In the genomic region with DNA sequence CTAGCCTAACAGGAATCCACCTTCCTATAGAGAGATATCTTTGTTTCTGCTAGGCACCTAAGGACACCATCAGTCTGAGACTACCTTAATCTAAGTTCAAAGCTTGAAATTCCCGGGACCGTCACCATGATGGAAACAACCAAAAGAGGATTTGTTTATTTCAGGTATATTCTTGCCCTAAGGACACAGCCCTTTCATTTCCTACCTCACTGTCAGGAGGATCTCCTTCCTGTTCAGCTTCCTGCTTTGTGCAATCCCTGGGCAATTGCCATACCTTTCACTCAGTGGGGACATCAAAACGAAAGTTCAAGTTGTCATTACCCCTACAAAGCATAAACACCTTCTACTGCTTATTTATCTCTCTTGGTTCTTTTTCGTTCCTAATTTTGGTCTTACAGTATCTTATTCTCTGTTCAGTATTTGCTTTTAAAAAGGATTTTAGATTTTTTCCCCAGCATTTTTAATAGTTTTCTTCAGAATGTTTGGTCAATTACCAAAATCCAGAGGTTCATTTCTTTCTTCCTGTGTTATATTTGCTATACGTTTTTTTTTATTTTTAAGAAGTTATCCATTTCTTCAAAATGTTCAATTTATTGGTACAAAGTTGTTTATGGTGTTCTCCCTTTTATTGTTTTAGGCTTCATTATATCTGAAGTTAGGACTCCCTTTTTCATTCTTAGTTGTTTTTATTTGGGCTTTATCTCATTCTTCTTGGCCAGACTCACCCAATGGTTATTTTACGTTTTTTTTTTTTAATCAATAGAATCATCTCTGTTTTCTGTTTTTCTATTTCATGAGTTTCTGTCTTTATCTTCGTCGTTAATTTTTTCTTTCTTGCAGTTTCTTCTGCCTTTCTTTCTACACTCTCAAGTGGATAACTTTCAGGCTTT, we compare ENCODE assay signal across 36 cellular contexts. TPM values are rescaled to one million over a fixed set of nuclear protein-coding genes. Genes with fewer than 3 reads are reported as not detected.
DNase-seq lines count a peak whose midpoint lies in the region; ATAC-seq, FAIRE-seq and TF ChIP-seq lines count a peak whose summit lies in the region.
"Had no signal": no experiment of that assay in that cellular context is flagged by ENCODE, and none has a peak within 500 bp of the region (broad histone marks: within the 10 kb centered on the region; RNA-seq: fewer than 3 reads in every experiment).

No MANE protein-coding gene starts in this region.

- H2AFZ ChIP-seq in mammary epithelial cell (ENCODE audit: low read depth, low read length) (peak overlapping the region; percentile 81), PC-9 (peak overlapping the region; percentile 65; the same call in 1 of the 2 replicates)

- H3K4me1 ChIP-seq in mammary epithelial cell (ENCODE audit: insufficient read depth, low read length): peaks cover 5% of the 10 kb centered on the region
- H3K4me1 ChIP-seq in PC-9 (replicated peaks; ENCODE audit: insufficient read depth): peaks cover 8% of the 10 kb centered on the region
- H3K4me1 ChIP-seq in kidney (ENCODE audit: control insufficient read depth in 1 of 2, insufficient read depth in 1 of 2, low read depth in 1 of 2, low read length in 2 of 2): no peaks in the 10 kb centered on the region
- H3K4me1 ChIP-seq: HAP-1, left ventricle myocardium inferior, sigmoid colon had no signal

- H3K4me1 Mint-ChIP-seq in MCF 10A (ENCODE audit: insufficient read depth, unreplicated experiment): no peaks in the 10 kb centered on the region
- H3K4me1 Mint-ChIP-seq: immature natural killer cell; stimulated activated naive B cell treated with anti-CD40 and anti-IgM and Interleukin-4, amounts not matched to agents 10 μg/mL and 1 μg/mL and 100 μg/mL, for 72 hours had no signal

- H3K9me3 Mint-ChIP-seq in MCF 10A (ENCODE audit: unreplicated experiment): no peaks in the 10 kb centered on the region
- H3K9me3 Mint-ChIP-seq: immature natural killer cell had no signal

- POLR2A ChIA-PET in MCF 10A (lab: Yijun Ruan, JAX) (no interaction called here), PC-9 (lab: Charles Lee; ENCODE audit: unreplicated experiment) (interaction anchor here (0.7 kb wide), 1 partner anchor 15 kb away, joined by 4 read pairs; no protein-coding TSS in a partner anchor)

- H3F3A ChIP-seq in PC-9 (ENCODE audit: insufficient read depth, low read depth): no peaks in the 10 kb centered on the region

- H3K4me2 ChIP-seq in mammary epithelial cell (ENCODE audit: insufficient read depth, low read depth, low read length) (peak overlapping the region; percentile 50), PC-9 (peak overlapping the region; percentile 36)

- TF ChIP-seq CTCF in mammary epithelial cell (conservative IDR thresholded peaks at IDR 0.05 in 1 of 2, IDR thresholded peaks at IDR 0.05 in 1 of 2; ENCODE audit: extremely low read depth in 1 of 2, insufficient read depth in 1 of 2, low read depth in 1 of 2, low read length in 2 of 2) (no peak), MCF 10A (IDR thresholded peaks at IDR 0.05; ENCODE audit: unreplicated experiment) (no peak), PC-9 (conservative IDR thresholded peaks at IDR 0.05) (no peak), kidney (IDR thresholded peaks at IDR 0.05; ENCODE audit: borderline replicate concordance, extremely low read depth, insufficient read depth) (no peak)

- no peak for ATAC-seq in HG02981 (IDR thresholded peaks at IDR 0.05; ENCODE audit: unreplicated experiment)
- ATAC-seq: naive thymus-derived CD4-positive, alpha-beta T cell; stimulated activated naive B cell treated with anti-CD40 and anti-IgM and Interleukin-4, amounts not matched to agents 10 μg/mL and 1 μg/mL and 100 μg/mL, for 72 hours had no signal

- CTCF ChIA-PET in mammary epithelial cell (lab: Charles Lee; ENCODE audit: low non-redundant PET): no interaction called here
- CTCF ChIA-PET in MCF 10A (lab: Yijun Ruan, JAX): interaction anchor here (0.6 to 3.0 kb wide), 4 partner anchors 16 to 1141 kb away, joined by 3 to 15 read pairs (median 4); no protein-coding TSS in a partner anchor
- CTCF ChIA-PET in PC-9 (lab: Charles Lee): no interaction called here

- H3K27ac Mint-ChIP-seq in MCF 10A (ENCODE audit: low read depth, unreplicated experiment): no peak overlapping the region
- H3K27ac Mint-ChIP-seq: activated naive CD8-positive, alpha-beta T cell treated with anti-CD3 and anti-CD28 coated beads, Interleukin-2, amount 10 ng/mL, durations not matched to agents 7 days and 5 days; CD4-positive, alpha-beta memory T cell; immature natural killer cell; naive thymus-derived CD4-positive, alpha-beta T cell; progenitor cell of endocrine pancreas; stimulated activated naive B cell treated with anti-CD40 and anti-IgM and Interleukin-4, amounts not matched to agents 10 μg/mL and 1 μg/mL and 100 μg/mL, for 72 hours had no signal

- H3K4me3 Mint-ChIP-seq in MCF 10A (ENCODE audit: unreplicated experiment): no peak overlapping the region
- H3K4me3 Mint-ChIP-seq: activated naive CD8-positive, alpha-beta T cell treated with anti-CD3 and anti-CD28 coated beads, Interleukin-2, amount 10 ng/mL, durations not matched to agents 7 days and 5 days; immature natural killer cell; naive thymus-derived CD4-positive, alpha-beta T cell; stimulated activated naive B cell treated with anti-CD40 and anti-IgM and Interleukin-4, amounts not matched to agents 10 μg/mL and 1 μg/mL and 100 μg/mL, for 72 hours had no signal

- in situ Hi-C loops in mammary epithelial cell (cut with MboI; ENCODE audit: low sequenced_read_pairs in 2 of 2): no loop called here

- intact Hi-C loops in mammary epithelial cell (cut with micrococcal nuclease) (no loop called here), MCF 10A (cut with micrococcal nuclease) (no loop called here), PC-9 (cut with micrococcal nuclease; ENCODE audit: unreplicated experiment) (no loop called here), kidney (cut with DNase I) (no loop called here)

- 48% methylated on average over 8 of the region's 8 CpGs for WGBS in mammary epithelial cell (ENCODE audit: low coverage, missing lambda C conversion rate)

- H3K27ac ChIP-seq in mammary epithelial cell (ENCODE audit: insufficient read depth, low read depth, low read length): no peak overlapping the region
- no peak overlapping the region for H3K27ac ChIP-seq in PC-9
- H3K27ac ChIP-seq in kidney (ENCODE audit: low read depth in 2 of 2, low read length in 2 of 2): no peak overlapping the region
- H3K27ac ChIP-seq: left ventricle myocardium inferior, sigmoid colon had no signal

- DNase-seq in mammary epithelial cell: no peak
- DNase-seq in MCF 10A (ENCODE audit: unreplicated experiment): no peak
- peak in 1 of 2 experiments; percentile 15 for DNase-seq in PC-9
- DNase-seq in kidney: no peak
- no peak for DNase-seq in putamen (ENCODE audit: low spot score)
- DNase-seq in NCI-H2171 (lab: John Stamatoyannopoulos, UW): no peak
- DNase-seq in NCI-H2227 treated with DMSO at 0.1 percent for 48 hours (lab: John Stamatoyannopoulos, UW): no peak
- DNase-seq: activated CD4-positive, alpha-beta T cell treated with anti-CD3 and anti-CD28 coated beads for 4 hours; activated CD8-positive, alpha-beta memory T cell treated with anti-CD3 and anti-CD28 coated beads for 24 hours; activated gamma-delta T cell; activated naive CD8-positive, alpha-beta T cell treated with anti-CD3 and anti-CD28 coated beads, Interleukin-2, amount 10 ng/mL, durations not matched to agents 7 days and 5 days; AML-193; caudate nucleus; CD4-positive, alpha-beta memory T cell; hippocampal formation; immature natural killer cell; Kasumi-1; left ventricle myocardium inferior; naive thymus-derived CD4-positive, alpha-beta T cell; NCI-H1092; NCI-H1694 treated with DMSO at 0.1 percent for 48 hours; NCI-H82; Right ventricle myocardium superior; sigmoid colon; stimulated activated CD4-positive, alpha-beta T cell treated with anti-CD3 and anti-CD28 coated beads, Interleukin-15, amount 100 ng/mL, for 24 hours; stimulated activated naive B cell treated with anti-CD40 and anti-IgM and Interleukin-4, amounts not matched to agents 10 μg/mL and 1 μg/mL and 100 μg/mL, for 72 hours had no signal

- no peaks in the 10 kb centered on the region for H3K9me2 ChIP-seq in PC-9 (ENCODE audit: insufficient read depth)

- no TSS peak for BruUV-seq in mammary epithelial cell (replicated peaks; lab: Mats Ljungman, UMichigan)
- no TSS peak for BruUV-seq in MCF 10A (replicated peaks; lab: Mats Ljungman, UMichigan)
- BruUV-seq in PC-9 (replicated peaks; lab: Mats Ljungman, UMichigan): no TSS peak

- no peak overlapping the region for H3K4me3 ChIP-seq in mammary epithelial cell (replicated peaks in 1 of 3; ENCODE audit: insufficient read depth in 1 of 3, low read depth in 2 of 3, low read length in 3 of 3)
- H3K4me3 ChIP-seq in PC-9: no peak overlapping the region
- no peak overlapping the region for H3K4me3 ChIP-seq in kidney (ENCODE audit: low read length in 2 of 2)
- H3K4me3 ChIP-seq: HAP-1, left ventricle myocardium inferior, sigmoid colon had no signal

- no peaks in the 10 kb centered on the region for H3K9me3 ChIP-seq in mammary epithelial cell (replicated peaks; ENCODE audit: insufficient read depth, low read length)
- H3K9me3 ChIP-seq in PC-9 (ENCODE audit: insufficient read depth, low read depth): no peaks in the 10 kb centered on the region
- no peaks in the 10 kb centered on the region for H3K9me3 ChIP-seq in kidney (ENCODE audit: control insufficient read depth in 1 of 2, low read length in 2 of 2)
- H3K9me3 ChIP-seq: HAP-1 had no signal

- dilution Hi-C loops in mammary epithelial cell (cut with HindIII; ENCODE audit: low sequenced_read_pairs): no loop called here

- H3K27me3 ChIP-seq in mammary epithelial cell (ENCODE audit: insufficient read depth, low read length) (no peaks in the 10 kb centered on the region), PC-9 (ENCODE audit: insufficient read depth, low read depth) (no peaks in the 10 kb centered on the region)

- H4K20me1 ChIP-seq in mammary epithelial cell (ENCODE audit: insufficient read depth, low read length) (no peaks in the 10 kb centered on the region), PC-9 (ENCODE audit: insufficient read depth) (no peaks in the 10 kb centered on the region)

- H3K9ac ChIP-seq in mammary epithelial cell (ENCODE audit: insufficient read depth, low read length) (no peak overlapping the region), kidney (ENCODE audit: low read length in 2 of 2) (no peak overlapping the region)

- H3K79me2 ChIP-seq in mammary epithelial cell (ENCODE audit: insufficient read depth, low read length): no peaks in the 10 kb centered on the region
- H3K79me2 ChIP-seq in PC-9 (ENCODE audit: low read depth): no peaks in the 10 kb centered on the region

- H3K36me3 ChIP-seq in mammary epithelial cell (ENCODE audit: insufficient read depth, low read length) (no peaks in the 10 kb centered on the region), PC-9 (ENCODE audit: low read depth) (no peaks in the 10 kb centered on the region), kidney (ENCODE audit: control insufficient read depth in 1 of 2, insufficient read depth in 2 of 2, low read length in 2 of 2) (no peaks in the 10 kb centered on the region)
- H3K36me3 ChIP-seq: HAP-1, left ventricle myocardium inferior, sigmoid colon had no signal

- no peaks in the 10 kb centered on the region for H3K27me3 Mint-ChIP-seq in MCF 10A (ENCODE audit: insufficient read depth, unreplicated experiment)
- H3K27me3 Mint-ChIP-seq: progenitor cell of endocrine pancreas had no signal

- no peaks in the 10 kb centered on the region for H3K36me3 Mint-ChIP-seq in MCF 10A (ENCODE audit: insufficient read depth, unreplicated experiment)
- H3K36me3 Mint-ChIP-seq: activated naive CD8-positive, alpha-beta T cell treated with anti-CD3 and anti-CD28 coated beads, Interleukin-2, amount 10 ng/mL, durations not matched to agents 7 days and 5 days; CD4-positive, alpha-beta memory T cell; naive thymus-derived CD4-positive, alpha-beta T cell; stimulated activated naive B cell treated with anti-CD40 and anti-IgM and Interleukin-4, amounts not matched to agents 10 μg/mL and 1 μg/mL and 100 μg/mL, for 72 hours had no signal

- FAIRE-seq in kidney (lab: Jason Lieb, UNC): peak; percentile 11
- FAIRE-seq: A204.1, astrocyte, endometrium, urothelium cell line had no signal

RNA-seq across cellular contexts. Expression of gene TBPL1, which starts 13.0 kb away (rescaled TPM):
- 10 to 100 TPM; 19.2 to 25.6 TPM for total RNA-seq in mammary epithelial cell
- polyA plus RNA-seq in mammary epithelial cell: 23.7 TPM
- polyA minus RNA-seq in mammary epithelial cell: 1.2 TPM
- 40.9 and 51.8 TPM in 2 replicates for total RNA-seq in MCF 10A (2022)
- 11.0 and 21.7 TPM in 2 replicates for total RNA-seq in PC-9 (2021)
- total RNA-seq in kidney: 17.3 TPM
- polyA plus RNA-seq in kidney (ENCODE audit: insufficient read depth, low read depth, low replicate concordance): 20.7 TPM

RNA-seq across cellular contexts. Expression of gene TCF21, which starts 51.1 kb away (rescaled TPM):
- not detected for total RNA-seq in mammary epithelial cell
- not detected for polyA plus RNA-seq in mammary epithelial cell
- not detected for polyA minus RNA-seq in mammary epithelial cell
- not detected in 2 replicates for total RNA-seq in MCF 10A (2022)
- not detected in 2 replicates for total RNA-seq in PC-9 (2021)
- total RNA-seq in kidney: 6.3 TPM
- 28.8 TPM for polyA plus RNA-seq in kidney (ENCODE audit: insufficient read depth, low read depth, low replicate concordance)
- total RNA-seq: activated naive CD8-positive, alpha-beta T cell treated with anti-CD3 and anti-CD28 coated beads, Interleukin-2, amount 10 ng/mL, durations not matched to agents 7 days and 5 days; CD4-positive, alpha-beta memory T cell; naive thymus-derived CD4-positive, alpha-beta T cell; OCI-LY7; progenitor cell of endocrine pancreas; T-helper 2 cell treated with Interferon-gamma antibody and Interleukin-4, amounts not matched to agents 100 ng/mL and 5 ng/mL, for 36 hours; temporal lobe had no signal
- polyA plus RNA-seq: CD4-positive, alpha-beta memory T cell; immature natural killer cell; naive thymus-derived CD4-positive, alpha-beta T cell had no signal
